Comparison of ENCODE assay signal across 8 cellular contexts in the genomic region with DNA sequence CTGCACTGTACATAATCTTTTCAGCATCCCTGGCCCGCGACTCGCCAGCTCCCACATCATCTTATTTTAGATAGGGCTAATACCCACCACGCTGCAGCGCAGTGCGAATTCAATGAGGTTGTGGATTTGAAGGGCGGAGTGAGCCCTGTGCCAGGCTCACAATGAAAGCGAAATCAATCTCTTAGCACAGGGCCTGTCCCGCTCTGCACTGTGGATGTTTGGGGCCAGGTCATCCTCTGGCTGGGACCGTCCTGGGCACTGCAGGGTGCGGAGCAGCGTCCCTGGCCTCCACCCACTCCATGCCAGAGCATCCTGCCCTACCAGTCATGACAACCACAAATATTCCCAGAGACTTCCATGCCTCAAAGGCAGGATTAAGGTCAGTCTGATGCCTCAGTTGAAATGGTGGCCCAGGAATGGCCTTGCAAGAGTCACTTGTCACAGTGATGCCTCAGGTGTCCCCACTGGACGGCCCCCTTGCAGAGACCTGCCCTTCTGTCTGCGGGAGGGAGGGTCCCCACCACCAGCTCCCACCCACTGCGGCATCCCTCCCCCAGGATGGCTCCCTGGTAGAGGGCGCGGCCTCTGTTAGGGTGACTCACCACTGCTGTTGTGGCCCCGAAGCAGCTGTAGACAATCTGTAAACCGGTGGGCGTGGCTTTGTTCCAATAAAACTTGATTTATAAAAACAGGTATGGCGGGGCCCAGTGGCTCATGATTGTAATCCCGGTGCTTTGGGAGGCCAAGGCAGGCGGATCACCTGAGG. TPM values are rescaled to one million over a fixed set of nuclear protein-coding genes. Genes with fewer than 3 reads are reported as not detected.
A peak's percentile ranks its signal among the peaks of the same experiment; 100 is the strongest.
DNase-seq lines count a peak whose midpoint lies in the region; ATAC-seq and TF ChIP-seq lines count a peak whose summit lies in the region.

No MANE protein-coding gene starts in this region.

- DNase-seq in AG08395 (ENCODE audit: low spot score), result peak; percentile 79
- peak; percentile 55 to 70 for DNase-seq in activated CD8-positive, alpha-beta memory T cell treated with anti-CD3 and anti-CD28 coated beads for 4 hours (ENCODE audit: low read depth in 2 of 2)
- DNase-seq in epithelial cell of proximal tubule (ENCODE audit: low read depth), result no peak
- DNase-seq in spleen, result peak; percentile 88
- no peak for DNase-seq in DMS153 (lab: John Stamatoyannopoulos, UW)

- H3K27ac ChIP-seq in spleen, result peak overlapping the region in 7 of 8 donors; percentile 69 to 93 (median 87)

- peaks cover 44% of the 10 kb centered on the region for H4K20me1 ChIP-seq in Loucy (ENCODE audit: insufficient read depth, low read length, poor library complexity, severe bottlenecking)

- intact Hi-C loops in spleen (cut with DNase I; ENCODE audit: low total_unique reads), result loop anchor here (5.0 to 10.0 kb wide), 2 partner anchors 43 to 100 kb away; no protein-coding TSS in a partner anchor

- 58 to 82% (median 66%) methylated on average over 14 to 23 of the region's 23 CpGs for WGBS in spleen, 5 donors

- no peaks in the 10 kb centered on the region for H3K9me3 ChIP-seq in Loucy (ENCODE audit: insufficient read depth, low read depth, low read length)
- H3K9me3 ChIP-seq in spleen, result no peaks in the 10 kb centered on the region

- H3K4me3 ChIP-seq in Loucy (ENCODE audit: low read length, poor library complexity, severe bottlenecking) (peak overlapping the region; percentile 80), epithelial cell of proximal tubule (ENCODE audit: low read depth, low read length) (peak overlapping the region; percentile 16), spleen (peak overlapping the region; percentile 12 to 80 (median 53))

- peaks cover 98% of the 10 kb centered on the region for H3K79me2 ChIP-seq in Loucy (ENCODE audit: insufficient read depth, low read length)

- TF ChIP-seq CTCF in Loucy (conservative IDR thresholded peaks at IDR 0.05; ENCODE audit: low read length) (no peak), epithelial cell of proximal tubule (conservative IDR thresholded peaks at IDR 0.05; ENCODE audit: low read depth, low read length) (no peak), spleen (IDR thresholded peaks at IDR 0.05 in 8 of 11, conservative IDR thresholded peaks at IDR 0.05 in 3 of 11) (no peak)

- H3K27me3 ChIP-seq in Loucy (ENCODE audit: insufficient read depth, low read length, poor library complexity, severe bottlenecking), result no peaks in the 10 kb centered on the region
- H3K27me3 ChIP-seq in spleen (replicated peaks in 1 of 7), result no peaks in the 10 kb centered on the region

- ATAC-seq in HG03342 (IDR thresholded peaks at IDR 0.05; ENCODE audit: unreplicated experiment), result no peak
- ATAC-seq in GM19351 (IDR thresholded peaks at IDR 0.05; ENCODE audit: unreplicated experiment), result no peak

- H2AFZ ChIP-seq in Loucy (ENCODE audit: low read length), result no peak overlapping the region

- H3F3A ChIP-seq in Loucy (ENCODE audit: low read depth), result peaks cover 8% of the 10 kb centered on the region

- H3K4me1 ChIP-seq in Loucy (ENCODE audit: insufficient read depth, low read length, poor library complexity, severe bottlenecking) (peaks cover 50% of the 10 kb centered on the region), spleen (peaks cover 30 to 77% (median 64%) of the 10 kb centered on the region in 6 donors)

- peaks cover 24% of the 10 kb centered on the region; the same call in 1 of the 2 replicates for H3K36me3 ChIP-seq in Loucy (ENCODE audit: insufficient read depth, low read length)
- peaks cover 0 to 12% (median 0%) of the 10 kb centered on the region in 6 donors for H3K36me3 ChIP-seq in spleen

- no peaks in the 10 kb centered on the region for H3K9me2 ChIP-seq in Loucy (replicated peaks; ENCODE audit: low read depth, low read length)

- TF ChIP-seq POLR2A in spleen (IDR thresholded peaks at IDR 0.05), result no peak

- peak overlapping the region; percentile 82 for H3K9ac ChIP-seq in Loucy (ENCODE audit: low read depth, low read length, poor library complexity, severe bottlenecking)

- H3K4me2 ChIP-seq in Loucy (ENCODE audit: low read depth, low read length, poor library complexity, severe bottlenecking), result peak overlapping the region; percentile 94

RNA-seq across cellular contexts. Expression of gene UHRF1, which starts 5.6 kb away (rescaled TPM):
- total RNA-seq in epithelial cell of proximal tubule, result 81.5 and 191 TPM in 2 replicates
- total RNA-seq in spleen, result 10 to 100 TPM in 1 of 7 donors, 1 to 10 TPM in 6; 2.1 to 10.8 (median 5.9) TPM
- 1 to 10 TPM; 1.5 to 6.8 (median 3.3) TPM for polyA plus RNA-seq in spleen

RNA-seq across cellular contexts. Expression of gene ARRDC5, which starts 12.2 kb away (rescaled TPM):
- not detected in 2 replicates for total RNA-seq in epithelial cell of proximal tubule
- 1 to 10 TPM; 4.1 to 9.4 (median 7.3) TPM for total RNA-seq in spleen
- polyA plus RNA-seq in spleen, result 1 to 10 TPM; 1.4 to 1.9 (median 1.6) TPM

RNA-seq across cellular contexts. Expression of gene PLIN3, which starts 47.5 kb away (rescaled TPM):
- total RNA-seq in epithelial cell of proximal tubule (151 and 178 TPM in 2 replicates), spleen (10 to 100 TPM; 26.7 to 63.5 (median 46.9) TPM)
- 10 to 100 TPM; 28.0 to 40.0 (median 29.3) TPM for polyA plus RNA-seq in spleen

RNA-seq across cellular contexts. Expression of gene KDM4B, which starts 54.0 kb away (rescaled TPM):
- total RNA-seq in epithelial cell of proximal tubule, result 11.6 and 20.5 TPM in 2 replicates
- total RNA-seq in spleen, result 10 to 100 TPM; 37.9 to 80.5 (median 56.6) TPM
- 10 to 100 TPM; 18.3 to 31.8 (median 22.7) TPM for polyA plus RNA-seq in spleen

Comparison
In these comparisons a context has a peak if more than half of its experiments do, and no peak if none do; other contexts are left out.
1. DNase-seq: peak in AG08395 (single experiment), activated CD8-positive, alpha-beta memory T cell treated with anti-CD3 and anti-CD28 coated beads for 4 hours (2 of 2) and spleen (single experiment); none in epithelial cell of proximal tubule (single experiment) and DMS153 (single experiment).
2. H3K4me3 ChIP-seq: peak in every context shown above with its lines; median percentile 80 in Loucy; 53 in spleen; 16 in epithelial cell of proximal tubule.